ENCODE assay signal across 8 cellular contexts in the genomic region with DNA sequence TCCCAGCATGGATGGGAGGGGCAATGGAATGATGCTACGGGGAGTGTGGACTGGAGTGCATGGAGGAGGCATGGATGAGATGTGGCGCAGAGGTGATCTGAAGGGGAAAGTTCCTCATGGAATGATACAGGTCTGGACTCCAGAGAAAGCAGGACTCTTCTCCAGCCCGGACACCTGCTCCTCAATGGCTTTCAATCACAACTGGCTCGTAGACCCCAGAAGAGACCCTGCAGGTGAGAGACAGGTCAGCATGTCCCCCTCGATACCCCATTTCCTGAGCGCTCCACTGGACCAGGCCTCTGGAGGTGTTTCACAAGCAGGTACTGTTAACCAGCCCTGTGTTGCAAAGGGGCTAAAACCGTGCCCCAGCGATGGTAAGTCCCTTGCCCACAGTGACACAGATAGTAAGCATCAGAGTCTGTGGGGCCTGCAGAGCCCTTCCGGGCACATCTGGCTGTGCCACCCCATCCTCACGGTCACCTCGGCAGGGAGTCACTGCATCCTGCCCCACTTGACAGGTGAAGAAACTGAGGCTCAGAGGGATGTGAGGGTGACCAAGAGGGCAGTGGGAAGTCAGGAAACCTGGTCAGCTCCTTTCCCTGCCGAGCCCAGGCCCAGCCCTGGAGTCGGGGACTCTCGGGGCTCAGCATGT. TPM values are rescaled to one million over a fixed set of nuclear protein-coding genes. Genes with fewer than 3 reads are reported as not detected.
DNase-seq lines count a peak whose midpoint lies in the region; ATAC-seq, FAIRE-seq and TF ChIP-seq lines count a peak whose summit lies in the region.
"Had no signal": no experiment of that assay in that cellular context is flagged by ENCODE, and none has a peak within 500 bp of the region (broad histone marks: within the 10 kb centered on the region; RNA-seq: fewer than 3 reads in every experiment).

No MANE protein-coding gene starts in this region.

- H3K27me3 Mint-ChIP-seq in CD8-positive, alpha-beta T cell (ENCODE audit: low read depth) = no peaks in the 10 kb centered on the region

- H3K36me3 ChIP-seq in CD8-positive, alpha-beta T cell (ENCODE audit: insufficient read depth, low read length) = peaks cover 74% of the 10 kb centered on the region
- peaks cover 26% of the 10 kb centered on the region; the same call in 2 of the 3 replicates for H3K36me3 ChIP-seq in K562 (ENCODE audit: control insufficient read depth, insufficient read depth, low read length)
- H3K36me3 ChIP-seq in osteoblast (ENCODE audit: insufficient read depth, low read length) = peaks cover 25% of the 10 kb centered on the region

- TF ChIP-seq RAD21 in K562 (CRISPR knock-in tag; conservative IDR thresholded peaks at IDR 0.05 in 1 of 2, IDR thresholded peaks at IDR 0.05 in 1 of 2) = no peak

- POLR2A ChIA-PET in CD8-positive, alpha-beta T cell (lab: Charles Lee) = interaction anchor here (0.9 to 2.2 kb wide), 12 partner anchors 9 to 160 kb away, joined by 3 to 10 read pairs (median 3); a partner anchor contains a TSS
- POLR2A ChIA-PET in K562 (lab: Yijun Ruan, JAX) = interaction anchor here (0.6 to 2.1 kb wide), 11 partner anchors 9 to 152 kb away, joined by 3 to 10 read pairs (median 4); a partner anchor contains a TSS

- 69% methylated on average over 14 of the region's 14 CpGs for WGBS in K562 (ENCODE audit: insufficient coverage, low coverage, missing lambda C conversion rate)

- peaks cover 36% of the 10 kb centered on the region for H3K4me1 ChIP-seq in CD8-positive, alpha-beta T cell (ENCODE audit: insufficient read depth, low read length)
- H3K4me1 ChIP-seq in K562 (replicated peaks in 1 of 2; ENCODE audit: control insufficient read depth in 2 of 2, insufficient read depth in 2 of 2, low read length in 2 of 2) (peaks cover 44 to 71% of the 10 kb centered on the region in 2 experiments), osteoblast (ENCODE audit: insufficient read depth, low read length) (peaks cover 5% of the 10 kb centered on the region)

- TF ChIP-seq EP300 in K562 (IDR thresholded peaks at IDR 0.05; ENCODE audit: low read length) = no peak

- no peak for FAIRE-seq in K562 (lab: Jason Lieb, UNC)
- FAIRE-seq: bronchial epithelial cell had no signal

- H3K4me2 ChIP-seq in K562 (ENCODE audit: insufficient read depth, low read length) (no peak overlapping the region), osteoblast (ENCODE audit: insufficient read depth, low read length) (no peak overlapping the region)

- CTCF ChIA-PET in CD8-positive, alpha-beta T cell (lab: Charles Lee) = interaction anchor here (0.8 to 22.4 kb wide), 24 partner anchors 12 to 196 kb away, joined by 3 to 678 read pairs (median 5); a partner anchor contains a TSS
- CTCF ChIA-PET in K562 (lab: Yijun Ruan, JAX; ENCODE audit: low intra/inter-chr PET ratio) = interaction anchor here (0.6 to 3.9 kb wide), 4 partner anchors 92 to 180 kb away, joined by 3 to 57 read pairs (median 20); no protein-coding TSS in a partner anchor

- no peak for TF ChIP-seq CTCF in CD8-positive, alpha-beta T cell (IDR thresholded peaks at IDR 0.05)
- TF ChIP-seq CTCF in K562 (IDR thresholded peaks at IDR 0.05 in 2 of 3, conservative IDR thresholded peaks at IDR 0.05 in 1 of 3; ENCODE audit: insufficient read depth in 2 of 3, low read depth in 1 of 3, low read length in 3 of 3) = no peak; a peak in 1 of 6 replicates
- TF ChIP-seq CTCF in osteoblast (IDR thresholded peaks at IDR 0.05; ENCODE audit: extremely low read depth, low read depth, low read length) = no peak

- intact Hi-C loops in CD8-positive, alpha-beta T cell (cut with DNase I, micrococcal nuclease) = loop anchor here (1.0 to 5.0 kb wide), 5 partner anchors 34 to 174 kb away; no protein-coding TSS in a partner anchor
- intact Hi-C loops in K562 (cut with micrococcal nuclease) = loop anchor here (1.0 kb wide), 2 partner anchors 92 to 174 kb away; no protein-coding TSS in a partner anchor

- in situ Hi-C loops in K562 (cut with MboI) = no loop called here

- H3K27ac Mint-ChIP-seq in CD8-positive, alpha-beta T cell = peak overlapping the region; percentile 89

- no peaks in the 10 kb centered on the region for H3K27me3 ChIP-seq in CD8-positive, alpha-beta T cell (ENCODE audit: insufficient read depth, low read length)
- H3K27me3 ChIP-seq in K562 (ENCODE audit: control insufficient read depth in 2 of 2, insufficient read depth in 2 of 2, low read length in 2 of 2) (no peaks in the 10 kb centered on the region), osteoblast (ENCODE audit: insufficient read depth, low read length) (no peaks in the 10 kb centered on the region)

- H3K9ac ChIP-seq in K562 (ENCODE audit: insufficient read depth in 1 of 2, low read depth in 2 of 2, low read length in 2 of 2) = peak overlapping the region in 1 of 2 experiments; percentile 54; a peak in 1 of 4 replicates

- H3K36me3 Mint-ChIP-seq in CD8-positive, alpha-beta T cell = peaks cover 79% of the 10 kb centered on the region

- H3K4me1 Mint-ChIP-seq in CD8-positive, alpha-beta T cell (ENCODE audit: low read depth) = peaks cover 37% of the 10 kb centered on the region

- H3K79me2 ChIP-seq in K562 (ENCODE audit: control insufficient read depth, insufficient read depth, low read length) = no peaks in the 10 kb centered on the region; the same call in 2 of the 3 replicates
- peaks cover 20% of the 10 kb centered on the region for H3K79me2 ChIP-seq in osteoblast (ENCODE audit: insufficient read depth, low read length)

- H4K20me1 ChIP-seq in K562 (replicated peaks; ENCODE audit: control insufficient read depth, insufficient read depth, low read length) (0 out of 2 replicates have a peak, but pooled peaks cover 5% of the 10 kb centered on the region), osteoblast (ENCODE audit: insufficient read depth, low read length) (peaks cover 19% of the 10 kb centered on the region)

- BruUV-seq in K562 (replicated peaks; lab: Mats Ljungman, UMichigan) = no TSS peak

- no peak for TF ChIP-seq POLR2A in K562 (conservative IDR thresholded peaks at IDR 0.05)

- H3K4me3 Mint-ChIP-seq in CD8-positive, alpha-beta T cell = no peak overlapping the region

- H3K9me1 ChIP-seq in K562 (ENCODE audit: control insufficient read depth, insufficient read depth, low read length) = peaks cover 6% of the 10 kb centered on the region

- DNase-seq in CD8-positive, alpha-beta T cell = no peak
- no peak for DNase-seq in K562 (ENCODE audit: extremely low read depth in 1 of 4, low spot score in 3 of 4)
- peak; percentile 15 for DNase-seq in osteoblast (ENCODE audit: insufficient read length, low spot score, missing footprints)
- DNase-seq in COLO668 (lab: John Stamatoyannopoulos, UW; ENCODE audit: unreplicated experiment) = no peak
- no peak for DNase-seq in NCI-H1417 treated with DMSO at 0.1 percent for 48 hours (lab: John Stamatoyannopoulos, UW)

- no peaks in the 10 kb centered on the region for H3K9me3 Mint-ChIP-seq in CD8-positive, alpha-beta T cell

- no peak overlapping the region for H3K27ac ChIP-seq in CD8-positive, alpha-beta T cell (ENCODE audit: low read depth, low read length)
- H3K27ac ChIP-seq in K562 (ENCODE audit: extremely low read depth, low read depth, low read length) (no peak overlapping the region), osteoblast (ENCODE audit: low read depth, low read length) (no peak overlapping the region)

- no peaks in the 10 kb centered on the region for H3K9me3 ChIP-seq in CD8-positive, alpha-beta T cell (ENCODE audit: low read length)
- H3K9me3 ChIP-seq in K562 (replicated peaks; ENCODE audit: control insufficient read depth, insufficient read depth, low read depth, low read length) (no peaks in the 10 kb centered on the region), osteoblast (ENCODE audit: low read depth, low read length) (no peaks in the 10 kb centered on the region)

- no peak overlapping the region for H2AFZ ChIP-seq in K562 (ENCODE audit: low read depth, low read length)
- no peak overlapping the region for H2AFZ ChIP-seq in osteoblast (ENCODE audit: low read length)

- no peak overlapping the region for H3K4me3 ChIP-seq in CD8-positive, alpha-beta T cell (ENCODE audit: low read depth, low read length)
- H3K4me3 ChIP-seq in K562 = no peak overlapping the region
- no peak overlapping the region for H3K4me3 ChIP-seq in osteoblast (ENCODE audit: insufficient read depth, low read length)

- ATAC-seq in CD8-positive, alpha-beta T cell = no peak
- ATAC-seq in HG02852 (IDR thresholded peaks at IDR 0.05; ENCODE audit: unreplicated experiment) (peak; percentile 17), K562 (no peak; the same call in 2 of the 3 replicates), GM18858 (IDR thresholded peaks at IDR 0.05; ENCODE audit: unreplicated experiment) (no peak)

RNA-seq across cellular contexts. Expression of a gene that starts 5.5 kb away (rescaled TPM):
- 10 to 100 TPM; 40.2 to 42.7 TPM for total RNA-seq in CD8-positive, alpha-beta T cell
- total RNA-seq in K562 (2011; cell fraction: chromatin; rRNA removed; ENCODE audit: low replicate concordance) = 99.6 and 215 TPM in 2 replicates
- 168 and 199 TPM in 2 replicates for total RNA-seq in K562 (2011; cell fraction: nucleolus; rRNA removed)
- 195 and 215 TPM in 2 replicates for total RNA-seq in K562 (2011; cell fraction: nucleoplasm; rRNA removed)
- total RNA-seq in K562 (2014; rRNA removed) = 56.6 and 88.7 TPM in 2 replicates
- 48.1 and 53.8 TPM in 2 replicates for total RNA-seq in K562 (2014; rRNA removed; fragmentation: Illumina TruSeq; extraction: Trizol)
- 71.1 and 73.4 TPM in 2 replicates for total RNA-seq in K562 (2015; rRNA removed; fragmentation: Illumina TruSeq; extraction: Trizol)
- total RNA-seq in K562 (2021) = 95.3 and 102 TPM in 2 replicates
- 93.8 and 101 TPM in 2 replicates for polyA plus RNA-seq in K562 (2011; rRNA removed)
- 131 and 200 TPM in 2 replicates for polyA plus RNA-seq in K562 (2011; cell fraction: cytosol; rRNA removed)
- 142 and 205 TPM in 2 replicates for polyA plus RNA-seq in K562 (2011; cell fraction: nucleus; rRNA removed)
- 83.9 and 86.2 TPM in 2 replicates for polyA plus RNA-seq in K562 (2012)
- 126 and 142 TPM in 2 replicates for polyA plus RNA-seq in K562 (2014; fragmentation: Illumina TruSeq; extraction: Trizol)
- 10 to 100 TPM; 43.5 to 69.3 TPM for polyA plus RNA-seq in K562 (2014; fragmentation: Nextera tagmentation; extraction: Ambion mirVana)
- 104 and 107 TPM in 2 replicates for polyA plus RNA-seq in K562 (2014; rRNA removed)
- polyA minus RNA-seq in K562 (2011; rRNA and poly(A)+ RNA removed) = 54.4 and 75.4 TPM in 2 replicates
- 56.3 and 59.9 TPM in 2 replicates for polyA minus RNA-seq in K562 (2011; cell fraction: cytosol; rRNA and poly(A)+ RNA removed)
- polyA minus RNA-seq in K562 (2011; cell fraction: nucleus; rRNA and poly(A)+ RNA removed) = 64.1 and 85.1 TPM in 2 replicates
- total RNA-seq in osteoblast = 10.1 and 11.5 TPM in 2 replicates

RNA-seq across cellular contexts. Expression of a gene that starts 12.6 kb away (rescaled TPM):
- total RNA-seq in CD8-positive, alpha-beta T cell = 1 to 10 TPM; 5.1 to 7.4 TPM
- total RNA-seq in K562 (2011; cell fraction: chromatin; rRNA removed; ENCODE audit: low replicate concordance) = 4.2 and 9.4 TPM in 2 replicates
- total RNA-seq in K562 (2011; cell fraction: nucleolus; rRNA removed) = 7.7 and 10.1 TPM in 2 replicates
- 4.3 and 4.5 TPM in 2 replicates for total RNA-seq in K562 (2011; cell fraction: nucleoplasm; rRNA removed)
- total RNA-seq in K562 (2014; rRNA removed) (2.5 and 3.1 TPM in 2 replicates), K562 (2014; rRNA removed; fragmentation: Illumina TruSeq; extraction: Trizol) (0.80 and 1.2 TPM in 2 replicates), K562 (2015; rRNA removed; fragmentation: Illumina TruSeq; extraction: Trizol) (0.58 and 1.3 TPM in 2 replicates), K562 (2021) (3.0 and 3.7 TPM in 2 replicates), osteoblast (2.2 and 3.5 TPM in 2 replicates)
- polyA plus RNA-seq in K562 (2011; rRNA removed) (1.2 and 1.6 TPM in 2 replicates), K562 (2014; fragmentation: Illumina TruSeq; extraction: Trizol) (0.82 and 1.2 TPM in 2 replicates), K562 (2014; fragmentation: Nextera tagmentation; extraction: Ambion mirVana) (under 1 TPM; 0.18 to 0.41 TPM), K562 (2014; rRNA removed) (4.3 and 4.8 TPM in 2 replicates)
- polyA plus RNA-seq in K562 (2011; cell fraction: cytosol; rRNA removed) = 1.8 and 2.2 TPM in 2 replicates
- 12.7 and 14.3 TPM in 2 replicates for polyA plus RNA-seq in K562 (2011; cell fraction: nucleus; rRNA removed)
- 1.7 and 5.0 TPM in 2 replicates for polyA plus RNA-seq in K562 (2012)
- 0.75 TPM in 1 of 2 replicates, not detected in the other for polyA minus RNA-seq in K562 (2011; rRNA and poly(A)+ RNA removed)
- 3.0 TPM in 1 of 2 replicates, not detected in the other for polyA minus RNA-seq in K562 (2011; cell fraction: cytosol; rRNA and poly(A)+ RNA removed)
- 2.6 TPM in 2 replicates for polyA minus RNA-seq in K562 (2011; cell fraction: nucleus; rRNA and poly(A)+ RNA removed)

RNA-seq across cellular contexts. Expression of a gene that starts 26.3 kb away (rescaled TPM):
- 10 to 100 TPM; 40.0 to 47.6 TPM for total RNA-seq in CD8-positive, alpha-beta T cell
- 24.9 and 89.8 TPM in 2 replicates for total RNA-seq in K562 (2011; cell fraction: chromatin; rRNA removed; ENCODE audit: low replicate concordance)
- total RNA-seq in K562 (2011; cell fraction: nucleolus; rRNA removed) = 90.4 and 100 TPM in 2 replicates
- total RNA-seq in K562 (2011; cell fraction: nucleoplasm; rRNA removed) = 52.6 and 55.0 TPM in 2 replicates
- total RNA-seq in K562 (2014; rRNA removed) = 25.5 and 47.2 TPM in 2 replicates
- 2.8 and 6.6 TPM in 2 replicates for total RNA-seq in K562 (2014; rRNA removed; fragmentation: Illumina TruSeq; extraction: Trizol)
- 17.2 and 19.0 TPM in 2 replicates for total RNA-seq in K562 (2015; rRNA removed; fragmentation: Illumina TruSeq; extraction: Trizol)
- total RNA-seq in K562 (2021) = 43.1 and 47.1 TPM in 2 replicates
- polyA plus RNA-seq in K562 (2011; rRNA removed) = 14.0 and 19.4 TPM in 2 replicates
- polyA plus RNA-seq in K562 (2011; cell fraction: cytosol; rRNA removed) = 30.0 and 73.0 TPM in 2 replicates
- 34.4 and 63.8 TPM in 2 replicates for polyA plus RNA-seq in K562 (2011; cell fraction: nucleus; rRNA removed)
- polyA plus RNA-seq in K562 (2012) = 26.5 and 52.2 TPM in 2 replicates
- polyA plus RNA-seq in K562 (2014; fragmentation: Illumina TruSeq; extraction: Trizol) = 15.4 and 34.0 TPM in 2 replicates
- polyA plus RNA-seq in K562 (2014; fragmentation: Nextera tagmentation; extraction: Ambion mirVana) = 1 to 10 TPM; 2.6 to 3.4 TPM
- 26.0 and 42.6 TPM in 2 replicates for polyA plus RNA-seq in K562 (2014; rRNA removed)
- 7.5 and 10.6 TPM in 2 replicates for polyA minus RNA-seq in K562 (2011; rRNA and poly(A)+ RNA removed)
- 30.9 and 50.2 TPM in 2 replicates for polyA minus RNA-seq in K562 (2011; cell fraction: cytosol; rRNA and poly(A)+ RNA removed)
- polyA minus RNA-seq in K562 (2011; cell fraction: nucleus; rRNA and poly(A)+ RNA removed) = 24.7 and 25.8 TPM in 2 replicates
- total RNA-seq in osteoblast = 29.5 and 33.7 TPM in 2 replicates

RNA-seq across cellular contexts. Expression of a gene that starts 37.7 kb away (rescaled TPM):
- 100 to 1,000 TPM; 359 to 378 TPM for total RNA-seq in CD8-positive, alpha-beta T cell
- 18.1 and 34.4 TPM in 2 replicates for total RNA-seq in K562 (2011; cell fraction: chromatin; rRNA removed; ENCODE audit: low replicate concordance)
- total RNA-seq in K562 (2011; cell fraction: nucleolus; rRNA removed) = 13.4 and 13.5 TPM in 2 replicates
- total RNA-seq in K562 (2011; cell fraction: nucleoplasm; rRNA removed) = 17.2 and 24.7 TPM in 2 replicates
- total RNA-seq in K562 (2014; rRNA removed) (2.1 and 4.5 TPM in 2 replicates), K562 (2014; rRNA removed; fragmentation: Illumina TruSeq; extraction: Trizol) (1.6 and 2.3 TPM in 2 replicates), K562 (2015; rRNA removed; fragmentation: Illumina TruSeq; extraction: Trizol) (2.8 and 4.1 TPM in 2 replicates), K562 (2021) (11.2 and 16.7 TPM in 2 replicates), osteoblast (18.0 and 20.6 TPM in 2 replicates)
- polyA plus RNA-seq in K562 (2011; rRNA removed) (4.4 and 7.7 TPM in 2 replicates), K562 (2014; fragmentation: Illumina TruSeq; extraction: Trizol) (5.6 and 9.1 TPM in 2 replicates), K562 (2014; fragmentation: Nextera tagmentation; extraction: Ambion mirVana) (under 1 TPM; 0.17 to 0.25 TPM), K562 (2014; rRNA removed) (3.6 and 6.6 TPM in 2 replicates)
- polyA plus RNA-seq in K562 (2011; cell fraction: cytosol; rRNA removed) = 8.2 and 9.0 TPM in 2 replicates
- 16.1 and 16.7 TPM in 2 replicates for polyA plus RNA-seq in K562 (2011; cell fraction: nucleus; rRNA removed)
- 13.8 and 19.2 TPM in 2 replicates for polyA plus RNA-seq in K562 (2012)
- polyA minus RNA-seq in K562 (2011; rRNA and poly(A)+ RNA removed) = 2.1 and 2.7 TPM in 2 replicates
- 3.5 and 5.9 TPM in 2 replicates for polyA minus RNA-seq in K562 (2011; cell fraction: cytosol; rRNA and poly(A)+ RNA removed)
- polyA minus RNA-seq in K562 (2011; cell fraction: nucleus; rRNA and poly(A)+ RNA removed) = 4.8 and 8.4 TPM in 2 replicates

RNA-seq across cellular contexts. Expression of a gene that starts 43.7 kb away (rescaled TPM):
- total RNA-seq in CD8-positive, alpha-beta T cell = 10 to 100 TPM; 49.8 to 56.1 TPM
- 18.9 and 41.8 TPM in 2 replicates for total RNA-seq in K562 (2011; cell fraction: chromatin; rRNA removed; ENCODE audit: low replicate concordance)
- total RNA-seq in K562 (2011; cell fraction: nucleolus; rRNA removed) = 25.3 and 31.9 TPM in 2 replicates
- total RNA-seq in K562 (2011; cell fraction: nucleoplasm; rRNA removed) = 19.5 and 22.4 TPM in 2 replicates
- 13.0 and 16.0 TPM in 2 replicates for total RNA-seq in K562 (2014; rRNA removed)
- 6.4 and 8.2 TPM in 2 replicates for total RNA-seq in K562 (2014; rRNA removed; fragmentation: Illumina TruSeq; extraction: Trizol)
- total RNA-seq in K562 (2015; rRNA removed; fragmentation: Illumina TruSeq; extraction: Trizol) = 16.8 and 17.0 TPM in 2 replicates
- 17.3 and 18.7 TPM in 2 replicates for total RNA-seq in K562 (2021)
- polyA plus RNA-seq in K562 (2011; rRNA removed) = 23.0 and 23.7 TPM in 2 replicates
- 30.5 and 46.9 TPM in 2 replicates for polyA plus RNA-seq in K562 (2011; cell fraction: cytosol; rRNA removed)
- polyA plus RNA-seq in K562 (2011; cell fraction: nucleus; rRNA removed) = 51.3 and 78.0 TPM in 2 replicates
- 13.2 and 13.7 TPM in 2 replicates for polyA plus RNA-seq in K562 (2012)
- polyA plus RNA-seq in K562 (2014; fragmentation: Illumina TruSeq; extraction: Trizol) = 14.5 and 15.6 TPM in 2 replicates
- under 1 TPM; 0.13 to 0.20 TPM for polyA plus RNA-seq in K562 (2014; fragmentation: Nextera tagmentation; extraction: Ambion mirVana)
- 16.4 and 19.0 TPM in 2 replicates for polyA plus RNA-seq in K562 (2014; rRNA removed)
- 5.5 and 6.3 TPM in 2 replicates for polyA minus RNA-seq in K562 (2011; rRNA and poly(A)+ RNA removed)
- 3.5 and 5.2 TPM in 2 replicates for polyA minus RNA-seq in K562 (2011; cell fraction: cytosol; rRNA and poly(A)+ RNA removed)
- polyA minus RNA-seq in K562 (2011; cell fraction: nucleus; rRNA and poly(A)+ RNA removed) = 10.4 and 11.2 TPM in 2 replicates
- 52.7 and 53.2 TPM in 2 replicates for total RNA-seq in osteoblast
